In genomic region chr11:10900686-10901415, GRCh38 we compare ENCODE assay signal across 10 cellular contexts. TPM values are rescaled to one million over a fixed set of nuclear protein-coding genes. Genes with fewer than 3 reads are reported as not detected.
DNase-seq lines count a peak whose midpoint lies in the region; FAIRE-seq and TF ChIP-seq lines count a peak whose summit lies in the region.
"Had no signal": no experiment of that assay in that cellular context is flagged by ENCODE, and none has a peak within 500 bp of the region (broad histone marks: within the 10 kb centered on the region; RNA-seq: fewer than 3 reads in every experiment).

No MANE protein-coding gene starts in this region.

- no peaks in the 10 kb centered on the region for H3K79me2 ChIP-seq in ACC112 (ENCODE audit: control insufficient read depth, insufficient read depth, low read length, unreplicated experiment)

- peak overlapping the region; percentile 37 for H3K4me3 Mint-ChIP-seq in chondrocyte (ENCODE audit: unreplicated experiment)
- H3K4me3 Mint-ChIP-seq: H9 had no signal

- no peaks in the 10 kb centered on the region for H3K36me3 ChIP-seq in ACC112 (ENCODE audit: insufficient read depth, low read length)
- no peaks in the 10 kb centered on the region for H3K36me3 ChIP-seq in mucosa of stomach (ENCODE audit: control insufficient read depth, insufficient read depth, low read length)

- FAIRE-seq in GM12892 (lab: Jason Lieb, UNC): no peak

- H3K4me3 ChIP-seq in ACC112 (ENCODE audit: low read depth, low read length): peak overlapping the region; percentile 37
- no peak overlapping the region for H3K4me3 ChIP-seq in mucosa of stomach (ENCODE audit: low read length)

- H3K9me3 ChIP-seq in mucosa of stomach (ENCODE audit: control insufficient read depth, low read length): no peaks in the 10 kb centered on the region

- no peaks in the 10 kb centered on the region for H3K36me3 Mint-ChIP-seq in chondrocyte (ENCODE audit: low read depth)

- peak overlapping the region; percentile 60 for H3K9ac ChIP-seq in mucosa of stomach (ENCODE audit: low read length)

- H3K4me1 Mint-ChIP-seq in chondrocyte (ENCODE audit: low read depth): peaks cover 51% of the 10 kb centered on the region

- H2AFZ ChIP-seq in ACC112 (ENCODE audit: low read length, unreplicated experiment): peak overlapping the region; percentile 49

- DNase-seq in M059J (ENCODE audit: low read depth) (peak; percentile 66), chondrocyte (ENCODE audit: low spot score) (no peak), GM12892 (ENCODE audit: insufficient read length) (no peak), GDM1 (lab: John Stamatoyannopoulos, UW) (no peak), RPMI8226 (no peak)
- DNase-seq in stimulated activated CD4-positive, alpha-beta T cell treated with anti-CD3 and anti-CD28 coated beads, Interleukin-12 subunit alpha, Interleukin-12 subunit beta, amount 100 ng/mL, for 4 hours: no peak
- DNase-seq: DND-41, H9 had no signal

- H3K27me3 ChIP-seq in ACC112 (ENCODE audit: insufficient read depth, low read length) (no peaks in the 10 kb centered on the region), mucosa of stomach (ENCODE audit: control insufficient read depth, insufficient read depth, low read length) (no peaks in the 10 kb centered on the region)

- H3K4me1 ChIP-seq in ACC112 (ENCODE audit: control insufficient read depth, insufficient read depth, low read length, unreplicated experiment): peaks cover 41% of the 10 kb centered on the region
- H3K4me1 ChIP-seq in mucosa of stomach (ENCODE audit: control insufficient read depth, insufficient read depth, low read length): peaks cover 33% of the 10 kb centered on the region

- TF ChIP-seq POLR2A in GM12892 (IDR thresholded peaks at IDR 0.05; ENCODE audit: low read depth, low read length): no peak

- H3K27ac ChIP-seq in ACC112 (ENCODE audit: low read depth, low read length): peak overlapping the region; percentile 98

- no peak for TF ChIP-seq CTCF in chondrocyte (IDR thresholded peaks at IDR 0.05)

- H3K27me3 Mint-ChIP-seq in chondrocyte (ENCODE audit: low read depth): no peaks in the 10 kb centered on the region

- H3K27ac Mint-ChIP-seq in chondrocyte (ENCODE audit: unreplicated experiment): peak overlapping the region; percentile 97

- no peaks in the 10 kb centered on the region for H3K9me3 Mint-ChIP-seq in chondrocyte (ENCODE audit: low read depth)
- H3K9me3 Mint-ChIP-seq: H9 had no signal

RNA-seq across cellular contexts. Expression of gene ZBED5, which starts 43.0 kb away (rescaled TPM):
- 42.6 and 43.9 TPM in 2 replicates for total RNA-seq in M059J (2014; rRNA removed; shearing (Covaris generic))
- total RNA-seq in chondrocyte: 30.1 to 45.4 TPM (median 33.5 TPM) in 3 replicates
- 27.3 TPM for polyA plus RNA-seq in GM12892 (2012; ENCODE audit: missing spikeins)
